1 cellular context compared by ENCODE assay signal in the genomic region with DNA sequence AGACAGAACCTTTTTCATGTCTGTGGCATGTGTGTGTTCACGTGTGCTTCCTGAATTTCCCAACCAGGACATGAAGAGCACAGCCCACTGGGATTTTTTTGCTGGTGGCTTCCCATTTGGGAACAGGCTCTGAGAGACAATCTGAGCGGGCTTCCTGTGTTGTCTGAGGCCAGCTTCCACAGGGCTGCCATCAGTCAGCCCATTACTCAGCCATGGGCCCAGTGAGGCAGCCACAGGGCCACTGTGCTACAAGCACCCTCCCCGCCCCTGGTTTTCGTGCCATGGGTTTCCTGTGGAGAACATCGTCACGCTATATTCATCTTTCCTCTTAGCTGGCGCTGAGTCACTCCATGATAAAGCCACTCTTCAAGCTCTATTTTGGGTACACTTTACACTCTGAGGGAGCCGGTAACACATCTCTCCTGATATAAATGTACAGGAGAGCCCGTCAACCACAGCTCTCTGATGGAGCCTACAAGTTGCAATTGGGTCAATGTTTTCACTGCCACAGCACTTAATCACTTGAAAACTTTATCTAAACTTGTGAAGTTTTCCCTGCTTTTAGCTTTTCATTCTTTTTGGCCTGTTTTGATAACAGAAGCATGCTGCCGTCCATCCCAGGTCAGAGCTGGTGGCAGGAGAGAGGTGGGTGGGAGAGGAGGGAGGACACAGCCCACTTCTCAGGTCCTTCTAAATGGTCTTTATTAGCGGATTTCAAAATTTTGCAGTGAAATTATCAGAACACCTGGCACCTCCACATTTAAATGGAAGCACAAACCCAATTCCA.
TF ChIP-seq lines count a peak whose summit lies in the region.

No MANE protein-coding gene starts in this region.

TF ChIP-seq in WTC11, 78 proteins besides CTCF, POLR2A, EP300 and RAD21 (continued from another document):
- TF ChIP-seq, protein P1, sequence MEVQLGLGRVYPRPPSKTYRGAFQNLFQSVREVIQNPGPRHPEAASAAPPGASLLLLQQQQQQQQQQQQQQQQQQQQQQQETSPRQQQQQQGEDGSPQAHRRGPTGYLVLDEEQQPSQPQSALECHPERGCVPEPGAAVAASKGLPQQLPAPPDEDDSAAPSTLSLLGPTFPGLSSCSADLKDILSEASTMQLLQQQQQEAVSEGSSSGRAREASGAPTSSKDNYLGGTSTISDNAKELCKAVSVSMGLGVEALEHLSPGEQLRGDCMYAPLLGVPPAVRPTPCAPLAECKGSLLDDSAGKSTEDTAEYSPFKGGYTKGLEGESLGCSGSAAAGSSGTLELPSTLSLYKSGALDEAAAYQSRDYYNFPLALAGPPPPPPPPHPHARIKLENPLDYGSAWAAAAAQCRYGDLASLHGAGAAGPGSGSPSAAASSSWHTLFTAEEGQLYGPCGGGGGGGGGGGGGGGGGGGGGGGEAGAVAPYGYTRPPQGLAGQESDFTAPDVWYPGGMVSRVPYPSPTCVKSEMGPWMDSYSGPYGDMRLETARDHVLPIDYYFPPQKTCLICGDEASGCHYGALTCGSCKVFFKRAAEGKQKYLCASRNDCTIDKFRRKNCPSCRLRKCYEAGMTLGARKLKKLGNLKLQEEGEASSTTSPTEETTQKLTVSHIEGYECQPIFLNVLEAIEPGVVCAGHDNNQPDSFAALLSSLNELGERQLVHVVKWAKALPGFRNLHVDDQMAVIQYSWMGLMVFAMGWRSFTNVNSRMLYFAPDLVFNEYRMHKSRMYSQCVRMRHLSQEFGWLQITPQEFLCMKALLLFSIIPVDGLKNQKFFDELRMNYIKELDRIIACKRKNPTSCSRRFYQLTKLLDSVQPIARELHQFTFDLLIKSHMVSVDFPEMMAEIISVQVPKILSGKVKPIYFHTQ (CRISPR knock-in tag; IDR thresholded peaks at IDR 0.05) = no peak
- no peak for TF ChIP-seq ZNF423 (CRISPR knock-in tag; IDR thresholded peaks at IDR 0.05)
- no peak for TF ChIP-seq FOXP4 (CRISPR knock-in tag; IDR thresholded peaks at IDR 0.05)
- TF ChIP-seq TP53 (CRISPR knock-in tag; IDR thresholded peaks at IDR 0.05) = no peak
- no peak for TF ChIP-seq ZBTB21 (CRISPR knock-in tag; IDR thresholded peaks at IDR 0.05; ENCODE audit: borderline replicate concordance)
- no peak for TF ChIP-seq SMAD3 (CRISPR knock-in tag; IDR thresholded peaks at IDR 0.05; ENCODE audit: borderline replicate concordance)
- no peak for TF ChIP-seq GABPB1 (CRISPR knock-in tag; IDR thresholded peaks at IDR 0.05)
- no peak for TF ChIP-seq MYBL2 (CRISPR knock-in tag; IDR thresholded peaks at IDR 0.05)
